Comparison of ENCODE assay signal across 21 cellular contexts in the genomic region with DNA sequence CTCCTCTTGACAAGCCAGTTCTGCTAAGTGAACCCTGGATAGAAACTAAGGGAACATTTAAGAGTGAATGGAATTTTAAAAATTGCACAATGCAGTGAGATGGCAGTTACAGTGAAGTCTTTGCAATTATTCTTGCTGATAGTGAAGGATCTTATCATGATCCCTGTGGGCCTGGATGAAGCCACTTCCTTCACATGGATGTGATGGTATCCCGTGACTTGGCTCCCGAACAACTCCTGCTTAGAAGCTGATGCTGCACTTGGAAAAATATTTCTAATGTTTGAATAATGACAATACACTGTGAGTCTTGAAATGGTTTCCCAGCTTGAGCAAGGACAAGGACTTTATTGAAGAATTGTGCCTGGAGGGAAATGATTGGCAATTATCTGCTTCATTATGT. TPM values are rescaled to one million over a fixed set of nuclear protein-coding genes. Genes with fewer than 3 reads are reported as not detected.
A peak's percentile ranks its signal among the peaks of the same experiment; 100 is the strongest.
DNase-seq lines count a peak whose midpoint lies in the region; ATAC-seq and TF ChIP-seq lines count a peak whose summit lies in the region.
"Had no signal": no experiment of that assay in that cellular context is flagged by ENCODE, and none has a peak within 500 bp of the region (broad histone marks: within the 10 kb centered on the region; RNA-seq: fewer than 3 reads in every experiment).

No MANE protein-coding gene starts in this region.

- H3K9me3 ChIP-seq in right atrium auricular region = no peaks in the 10 kb centered on the region
- H3K9me3 ChIP-seq in OCI-LY3 (ENCODE audit: insufficient read depth, low read length) = no peaks in the 10 kb centered on the region
- no peaks in the 10 kb centered on the region for H3K9me3 ChIP-seq in hepatocyte (ENCODE audit: low read depth)
- H3K9me3 ChIP-seq in aorta (ENCODE audit: control insufficient read depth, low read length) = no peaks in the 10 kb centered on the region
- H3K9me3 ChIP-seq: BE2C had no signal

- no peaks in the 10 kb centered on the region for H3K4me1 Mint-ChIP-seq in immature natural killer cell
- H3K4me1 Mint-ChIP-seq: CD4-positive, alpha-beta memory T cell had no signal

- H3K79me2 ChIP-seq in OCI-LY3 (ENCODE audit: low read length) (no peaks in the 10 kb centered on the region), hepatocyte (no peaks in the 10 kb centered on the region)

- no peaks in the 10 kb centered on the region for H3K9me3 Mint-ChIP-seq in immature natural killer cell

- WGBS in hepatocyte (ENCODE audit: low lambda C conversion rate, missing lambda C conversion rate) = 71% methylated on average over 2 of the region's 2 CpGs
- WGBS in aorta, 2 donors = 49 to 66% methylated on average over 2 of the region's 2 CpGs

- H3K27me3 ChIP-seq in right atrium auricular region (no peaks in the 10 kb centered on the region), OCI-LY3 (ENCODE audit: low read depth, low read length) (no peaks in the 10 kb centered on the region), hepatocyte (no peaks in the 10 kb centered on the region), aorta (ENCODE audit: control insufficient read depth in 1 of 2, insufficient read depth in 2 of 2, low read length in 1 of 2) (no peaks in the 10 kb centered on the region)
- H3K27me3 ChIP-seq: BE2C had no signal

- H2AFZ ChIP-seq in OCI-LY3 (ENCODE audit: low read depth, low read length) = no peak overlapping the region; the same call in 1 of the 2 replicates
- no peak overlapping the region for H2AFZ ChIP-seq in hepatocyte

- no peak for TF ChIP-seq POLR2A in erythroblast (IDR thresholded peaks at IDR 0.05; ENCODE audit: low read length)

- no peak overlapping the region for H3K4me3 ChIP-seq in right atrium auricular region
- peak overlapping the region; percentile 55; the same call in 1 of the 2 replicates for H3K4me3 ChIP-seq in OCI-LY3 (ENCODE audit: low read length)
- no peak overlapping the region for H3K4me3 ChIP-seq in hepatocyte
- no peak overlapping the region for H3K4me3 ChIP-seq in aorta (ENCODE audit: low read length in 2 of 2)

- H3K4me3 Mint-ChIP-seq in immature natural killer cell = no peak overlapping the region
- H3K4me3 Mint-ChIP-seq: CD4-positive, alpha-beta memory T cell; HFFc6 had no signal

- H3K27ac Mint-ChIP-seq in immature natural killer cell = no peak overlapping the region
- H3K27ac Mint-ChIP-seq: CD14-positive monocyte; CD4-positive, alpha-beta memory T cell; HFFc6 had no signal

- no peaks in the 10 kb centered on the region for H3K36me3 Mint-ChIP-seq in immature natural killer cell
- H3K36me3 Mint-ChIP-seq: CD14-positive monocyte; CD4-positive, alpha-beta memory T cell had no signal

- intact Hi-C loops in cardiac septum (cut with DNase I) (no loop called here), aorta (cut with DNase I) (no loop called here)

- H3K4me2 ChIP-seq in OCI-LY3 (ENCODE audit: low read length) (peak overlapping the region; percentile 62), hepatocyte (no peak overlapping the region)

- ATAC-seq in aorta (ENCODE audit: low FRiP score) = peak; percentile 63
- ATAC-seq: HCT116 had no signal

- H3K4me1 ChIP-seq in right atrium auricular region (no peaks in the 10 kb centered on the region), OCI-LY3 (ENCODE audit: low read length) (peaks cover 21% of the 10 kb centered on the region), hepatocyte (ENCODE audit: insufficient read depth) (no peaks in the 10 kb centered on the region), aorta (ENCODE audit: control insufficient read depth in 1 of 2, insufficient read depth in 2 of 2, low read length in 2 of 2) (no peaks in the 10 kb centered on the region)
- H3K4me1 ChIP-seq: BE2C had no signal

- TF ChIP-seq CTCF in right atrium auricular region (IDR thresholded peaks at IDR 0.05) (no peak), OCI-LY3 (IDR thresholded peaks at IDR 0.05; ENCODE audit: low read depth, low read length) (no peak), hepatocyte (IDR thresholded peaks at IDR 0.05; ENCODE audit: poor library complexity) (no peak)

- DNase-seq in right atrium auricular region (ENCODE audit: low spot score) (peak; percentile 67), cardiac septum (ENCODE audit: low spot score) (no peak), hepatocyte (ENCODE audit: low spot score) (peak; percentile 27), aorta (no peak), NCI-H1436 treated with DMSO at 0.1 percent for 48 hours (lab: John Stamatoyannopoulos, UW) (no peak), immature natural killer cell (no peak), erythroblast (lab: John Stamatoyannopoulos, UW) (no peak)
- DNase-seq: 8988T; BE2C; Calu3; CD4-positive, alpha-beta memory T cell; DMS79 treated with DMSO at 0.1 percent for 48 hours; GF-D8; GOT3; H7; HFFc6; IMR-90 had no signal

- no peaks in the 10 kb centered on the region for H4K20me1 ChIP-seq in OCI-LY3 (ENCODE audit: insufficient read depth, low read length)
- H4K20me1 ChIP-seq in hepatocyte (ENCODE audit: insufficient read depth, poor library complexity, severe bottlenecking) = no peaks in the 10 kb centered on the region

- H3K9me2 ChIP-seq in hepatocyte (replicated peaks; ENCODE audit: insufficient read depth) = no peaks in the 10 kb centered on the region

- peaks cover 1 to 10% (median 8%) of the 10 kb centered on the region in 3 donors for H3K27me3 Mint-ChIP-seq in immature natural killer cell (ENCODE audit: low read depth in 3 of 3)

- H3K36me3 ChIP-seq in right atrium auricular region = no peaks in the 10 kb centered on the region
- H3K36me3 ChIP-seq in OCI-LY3 (replicated peaks; ENCODE audit: low read depth, low read length) = no peaks in the 10 kb centered on the region
- H3K36me3 ChIP-seq in hepatocyte (replicated peaks; ENCODE audit: insufficient read depth, low read depth) = no peaks in the 10 kb centered on the region
- H3K36me3 ChIP-seq in aorta (ENCODE audit: control insufficient read depth in 1 of 2, insufficient read depth in 2 of 2, low read length in 1 of 2) = no peaks in the 10 kb centered on the region
- H3K36me3 ChIP-seq: BE2C had no signal

- H3K27ac ChIP-seq in right atrium auricular region = no peak overlapping the region
- H3K27ac ChIP-seq in OCI-LY3 (ENCODE audit: low read length) = no peak overlapping the region
- H3K27ac ChIP-seq in hepatocyte = no peak overlapping the region
- H3K27ac ChIP-seq in aorta (ENCODE audit: low read depth in 1 of 2, low read length in 2 of 2) = no peak overlapping the region

- H3K9ac ChIP-seq in OCI-LY3 (ENCODE audit: low read length) = no peak overlapping the region

RNA-seq across cellular contexts. Expression of gene NTRK2, which starts 49.2 kb away (rescaled TPM):
- total RNA-seq in right atrium auricular region (10 to 100 TPM; 11.9 to 30.1 TPM), cardiac septum (3.7 TPM), hepatocyte (3.4 and 3.7 TPM in 2 replicates), aorta (10 to 100 TPM; 37.9 to 48.1 TPM)
- polyA plus RNA-seq in hepatocyte (0.99 and 3.4 TPM in 2 replicates), aorta (10 to 100 TPM in 1 of 2 donors, under 1 TPM in 1; 0.88 to 18.5 TPM), immature natural killer cell (not detected)
- total RNA-seq: H7 had no signal
- polyA plus RNA-seq: AG04450, CD14-positive monocyte had no signal

Comparison
In these comparisons a context has a peak if more than half of its experiments do, and no peak if none do; other contexts are left out.
1. DNase-seq: peak in right atrium auricular region (single experiment) and hepatocyte (single experiment); none in cardiac septum (single experiment), aorta (0 of 2), NCI-H1436 treated with DMSO at 0.1 percent for 48 hours (single experiment), immature natural killer cell (0 of 3) and erythroblast (0 of 2).